In genomic region chr2:60735496-60736250, GRCh38 we compare ENCODE assay signal across 8 cellular contexts. TPM values are rescaled to one million over a fixed set of nuclear protein-coding genes. Genes with fewer than 3 reads are reported as not detected.
DNase-seq lines count a peak whose midpoint lies in the region; ATAC-seq and TF ChIP-seq lines count a peak whose summit lies in the region.

No MANE protein-coding gene starts in this region.

- H3K36me3 Mint-ChIP-seq in central memory CD8-positive, alpha-beta T cell (ENCODE audit: insufficient read depth) = peaks cover 3% of the 10 kb centered on the region

- H3K27ac Mint-ChIP-seq in central memory CD8-positive, alpha-beta T cell (ENCODE audit: low read depth) = no peak overlapping the region

- intact Hi-C loops in Panc1 (cut with micrococcal nuclease; ENCODE audit: unreplicated experiment) = no loop called here

- CTCF ChIA-PET in Panc1 (lab: Charles Lee) = no interaction called here

- POLR2A ChIA-PET in Panc1 (lab: Charles Lee) = no interaction called here

- peaks cover 8% of the 10 kb centered on the region for H3K4me1 Mint-ChIP-seq in central memory CD8-positive, alpha-beta T cell

- BruUV-seq in Panc1 (replicated peaks; lab: Mats Ljungman, UMichigan) = no TSS peak

- H3K27me3 ChIP-seq in Panc1 (ENCODE audit: control insufficient read depth, insufficient read depth, low read length) = peaks cover 20% of the 10 kb centered on the region

- in situ Hi-C loops in Panc1 (cut with HindIII; ENCODE audit: low pct_unique_long_range_greater_than_20kb, low sequenced_read_pairs) = no loop called here

- H3K4me3 ChIP-seq in GM08714 (ENCODE audit: low read length) (peak overlapping the region; percentile 48; the same call in 1 of the 2 replicates), Panc1 (ENCODE audit: low read depth in 2 of 2, low read length in 2 of 2) (peak overlapping the region; percentile 36 to 52), mesodermal cell (ENCODE audit: extremely low read depth, insufficient read depth, low read length, poor library complexity, severe bottlenecking) (peak overlapping the region; percentile 23)

- 0 to 1% methylated on average over 21 to 42 of the region's 46 CpGs for WGBS in mesodermal cell (ENCODE audit: insufficient coverage in 2 of 2), 2 experiments

- peak overlapping the region; percentile 83 for H3K4me3 Mint-ChIP-seq in central memory CD8-positive, alpha-beta T cell

- H3K9me3 Mint-ChIP-seq in central memory CD8-positive, alpha-beta T cell = no peaks in the 10 kb centered on the region

- no peaks in the 10 kb centered on the region for H3K36me3 ChIP-seq in Panc1 (ENCODE audit: control insufficient read depth, insufficient read depth, low read length)
- H3K36me3 ChIP-seq in mesodermal cell (ENCODE audit: control insufficient read depth, insufficient read depth, low read length) = no peaks in the 10 kb centered on the region

- H3K27me3 Mint-ChIP-seq in central memory CD8-positive, alpha-beta T cell = peaks cover 27% of the 10 kb centered on the region

- ATAC-seq in Panc1 (peak; percentile 82), GM18498 (IDR thresholded peaks at IDR 0.05; ENCODE audit: unreplicated experiment) (no peak), GM21360 (IDR thresholded peaks at IDR 0.05; ENCODE audit: unreplicated experiment) (no peak), HG03565 (IDR thresholded peaks at IDR 0.05; ENCODE audit: unreplicated experiment) (no peak)
- peak; percentile 70 for ATAC-seq in central memory CD8-positive, alpha-beta T cell (replicated peaks; ENCODE audit: extremely low read depth, poor library complexity, severe bottlenecking)

- H3K9me3 ChIP-seq in Panc1 (ENCODE audit: control insufficient read depth, insufficient read depth, low read depth, low read length) (no peaks in the 10 kb centered on the region), mesodermal cell (ENCODE audit: control insufficient read depth, low read length) (no peaks in the 10 kb centered on the region)

- H3K4me1 ChIP-seq in Panc1 (ENCODE audit: control insufficient read depth, insufficient read depth, low read length) = 0 out of 2 replicates have a peak, but pooled peaks cover 3% of the 10 kb centered on the region
- H3K4me1 ChIP-seq in mesodermal cell (ENCODE audit: control insufficient read depth, insufficient read depth, low read length, poor library complexity, severe bottlenecking) = no peaks in the 10 kb centered on the region

- no peak for DNase-seq in Panc1 (ENCODE audit: low read depth, low spot score)
- DNase-seq in central memory CD8-positive, alpha-beta T cell (ENCODE audit: low spot score in 2 of 2) = no peak
- no peak for DNase-seq in NOMO-1 (lab: John Stamatoyannopoulos, UW; ENCODE audit: unreplicated experiment in 2 of 2)

- no peak for TF ChIP-seq CTCF in Panc1 (IDR thresholded peaks at IDR 0.05)

- H3K27ac ChIP-seq in Panc1 (ENCODE audit: low read length) = no peak overlapping the region
- H3K27ac ChIP-seq in mesodermal cell (ENCODE audit: low read depth, low read length, severe bottlenecking) = no peak overlapping the region

RNA-seq across cellular contexts. Expression of gene PAPOLG, which starts 20.4 kb away (rescaled TPM):
- 10.9 TPM for total RNA-seq in Panc1 (2021; ENCODE audit: unreplicated experiment)
- polyA plus RNA-seq in Panc1 (2012; ENCODE audit: insufficient read length) = 3.9 TPM
- 15.8 TPM for polyA plus RNA-seq in mesodermal cell (2013, experiment 1 of 2)
- polyA plus RNA-seq in mesodermal cell (2013, experiment 2 of 2) = 15.6 TPM

Comparison
In these comparisons a context has a peak if more than half of its experiments do, and no peak if none do; other contexts are left out.
1. ATAC-seq: peak in Panc1 (single experiment) and central memory CD8-positive, alpha-beta T cell (single experiment); none in GM18498 (single experiment), GM21360 (single experiment) and HG03565 (single experiment).
2. Peak in every context shown above with its lines, with median percentiles within 50 percentile points of each other: H3K4me3 ChIP-seq.